In the genomic region with DNA sequence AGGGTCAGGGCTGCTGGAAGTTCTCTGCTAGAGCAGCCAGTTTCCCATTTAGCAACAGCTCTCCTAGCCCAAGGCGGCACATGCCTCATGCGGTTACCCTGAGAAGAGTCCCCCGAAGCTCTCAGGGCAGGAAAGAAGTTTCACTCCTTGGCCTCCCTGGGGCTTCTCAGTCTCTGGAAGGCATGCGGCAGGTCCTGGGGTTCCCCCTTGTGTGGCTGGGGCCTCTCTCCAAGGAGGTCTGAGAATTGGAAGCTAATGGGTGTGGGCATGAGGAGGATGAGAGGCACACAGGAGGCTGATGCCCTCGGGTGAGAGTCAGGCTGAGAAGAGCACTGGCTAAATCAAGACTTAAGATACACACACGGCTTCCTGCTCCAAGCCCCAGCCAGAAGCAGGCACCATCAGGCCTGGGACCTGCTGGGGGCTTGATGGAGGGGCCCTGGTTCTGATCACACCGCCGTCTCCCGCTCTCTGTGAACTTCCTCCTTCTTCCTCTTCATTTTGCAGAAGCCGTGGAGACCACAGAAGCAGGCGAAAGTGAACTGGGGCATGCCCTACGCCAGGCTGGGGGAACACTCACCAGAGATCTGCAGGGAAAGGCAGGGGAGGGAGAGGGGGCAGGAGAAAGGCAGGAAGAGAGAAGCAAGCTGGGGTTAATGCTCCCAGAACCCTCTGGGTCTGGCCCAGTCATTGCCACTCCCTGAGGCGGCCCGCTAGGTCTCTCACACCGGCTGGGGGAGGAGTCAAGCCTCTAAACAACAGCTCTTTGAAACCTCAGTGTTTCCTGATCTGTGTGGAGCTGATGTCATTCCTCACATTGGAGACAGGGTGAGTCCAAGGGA, we compare ENCODE assay signal across 8 cellular contexts. TPM values are rescaled to one million over a fixed set of nuclear protein-coding genes. Genes with fewer than 3 reads are reported as not detected.
DNase-seq lines count a peak whose midpoint lies in the region; ATAC-seq, FAIRE-seq and TF ChIP-seq lines count a peak whose summit lies in the region.

No MANE protein-coding gene starts in this region.

- ATAC-seq in GM19452 (IDR thresholded peaks at IDR 0.05; ENCODE audit: unreplicated experiment), result peak; percentile 82
- peak; percentile 96 to 98 for ATAC-seq in activated naive CD4-positive, alpha-beta T cell treated with anti-CD3 and anti-CD28 coated beads, Interleukin-2, amount 50 U/mL, for 72 hours

- H3K27me3 ChIP-seq in SU-DHL-6 (ENCODE audit: low read length), result no peaks in the 10 kb centered on the region

- peak overlapping the region; percentile 75 for H2AFZ ChIP-seq in SU-DHL-6 (ENCODE audit: low read depth, low read length, severe bottlenecking)

- H3K9me3 ChIP-seq in SU-DHL-6 (ENCODE audit: insufficient read depth, low read length), result no peaks in the 10 kb centered on the region

- H3K4me3 ChIP-seq in SU-DHL-6 (ENCODE audit: insufficient read depth, low read length, poor library complexity, severe bottlenecking), result no peak overlapping the region

- peaks cover 3% of the 10 kb centered on the region for H3K27me3 Mint-ChIP-seq in IgD-negative memory B cell

- no peak for TF ChIP-seq CTCF in SU-DHL-6 (IDR thresholded peaks at IDR 0.05; ENCODE audit: insufficient read depth, low read length, poor library complexity, severe bottlenecking)
- TF ChIP-seq CTCF in D721Med (IDR thresholded peaks at IDR 0.05; ENCODE audit: insufficient read depth, missing control alignments), result no peak

- peak overlapping the region; percentile 78 to 96 (median 90) for H3K4me3 Mint-ChIP-seq in IgD-negative memory B cell

- H3K9me2 ChIP-seq in SU-DHL-6 (replicated peaks; ENCODE audit: insufficient read depth, low read length), result no peaks in the 10 kb centered on the region

- H3K27ac Mint-ChIP-seq in IgD-negative memory B cell, result peak overlapping the region; percentile 54 to 86 (median 72)
- H3K27ac Mint-ChIP-seq in activated naive CD4-positive, alpha-beta T cell treated with anti-CD3 and anti-CD28 coated beads, Interleukin-2, amount 50 U/mL, for 72 hours, result peak overlapping the region; percentile 85 to 94

- H3K4me1 Mint-ChIP-seq in IgD-negative memory B cell, result peaks cover 30 to 38% (median 32%) of the 10 kb centered on the region in 3 donors

- peaks cover 5% of the 10 kb centered on the region for H3K36me3 Mint-ChIP-seq in IgD-negative memory B cell
- no peaks in the 10 kb centered on the region for H3K36me3 Mint-ChIP-seq in activated naive CD4-positive, alpha-beta T cell treated with anti-CD3 and anti-CD28 coated beads, Interleukin-2, amount 50 U/mL, for 72 hours

- H3K27ac ChIP-seq in SU-DHL-6 (ENCODE audit: low read depth, low read length), result no peak overlapping the region

- H3K36me3 ChIP-seq in SU-DHL-6 (ENCODE audit: low read length), result no peaks in the 10 kb centered on the region

- FAIRE-seq in D721Med (lab: Jason Lieb, UNC), result no peak

- H3K9ac ChIP-seq in SU-DHL-6 (ENCODE audit: low read length), result peak overlapping the region; percentile 25

- DNase-seq in Ammon's horn (ENCODE audit: low spot score) (peak; percentile 43), iPS-NIHi7 (ENCODE audit: extremely low spot score) (peak; percentile 73), D721Med (ENCODE audit: insufficient read length, low spot score) (no peak)
- peak; percentile 58 to 67 for DNase-seq in activated naive CD4-positive, alpha-beta T cell treated with anti-CD3 and anti-CD28 coated beads, Interleukin-2, amount 50 U/mL, for 72 hours (ENCODE audit: low spot score in 2 of 2)
- peak; percentile 47 to 49 for DNase-seq in stimulated activated CD4-positive, alpha-beta T cell treated with anti-CD3 and anti-CD28 coated beads, Interleukin-1b, Interleukin-23, amount 100 ng/mL, for 4 hours (ENCODE audit: low read depth in 2 of 2)

- no peaks in the 10 kb centered on the region for H4K20me1 ChIP-seq in SU-DHL-6 (ENCODE audit: low read depth, low read length)

- H3F3A ChIP-seq in SU-DHL-6 (ENCODE audit: insufficient read depth), result no peaks in the 10 kb centered on the region

- no peaks in the 10 kb centered on the region for H3K79me2 ChIP-seq in SU-DHL-6 (ENCODE audit: insufficient read depth, low read length)

- no peaks in the 10 kb centered on the region for H3K9me3 Mint-ChIP-seq in IgD-negative memory B cell
- no peaks in the 10 kb centered on the region for H3K9me3 Mint-ChIP-seq in activated naive CD4-positive, alpha-beta T cell treated with anti-CD3 and anti-CD28 coated beads, Interleukin-2, amount 50 U/mL, for 72 hours

- H3K4me2 ChIP-seq in SU-DHL-6 (ENCODE audit: low read depth, low read length, poor library complexity, severe bottlenecking), result peak overlapping the region; percentile 33

RNA-seq across cellular contexts. Expression of gene BLACAT1, which starts 15.1 kb away (rescaled TPM):
- polyA plus RNA-seq in IgD-negative memory B cell, result not detected
- under 1 TPM; 0.14 to 0.62 TPM for total RNA-seq in activated naive CD4-positive, alpha-beta T cell treated with anti-CD3 and anti-CD28 coated beads, Interleukin-2, amount 50 U/mL, for 72 hours

RNA-seq across cellular contexts. Expression of gene LEMD1, which starts 18.8 kb away (rescaled TPM):
- not detected for polyA plus RNA-seq in IgD-negative memory B cell
- 1 to 10 TPM in 1 of 2 donors, not detected in 1; 1.4 TPM for total RNA-seq in activated naive CD4-positive, alpha-beta T cell treated with anti-CD3 and anti-CD28 coated beads, Interleukin-2, amount 50 U/mL, for 72 hours
